Comparison of ENCODE assay signal across 1 cellular context in genomic region chr10:110528998-110529524, GRCh38.
TF ChIP-seq lines count a peak whose summit lies in the region.

No MANE protein-coding gene starts in this region.

TF ChIP-seq in H1, 55 proteins besides CTCF, POLR2A, EP300 and RAD21:
- TF ChIP-seq CEBPB (IDR thresholded peaks at IDR 0.05; ENCODE audit: low read depth, low read length), result peak; percentile 27; the same call in 1 of the 2 replicates
TF ChIP-seq in H1: peak in this region for 1; not testable (repeated sequence) for 54.
